ENCODE assay signal across 28 cellular contexts in the genomic region with DNA sequence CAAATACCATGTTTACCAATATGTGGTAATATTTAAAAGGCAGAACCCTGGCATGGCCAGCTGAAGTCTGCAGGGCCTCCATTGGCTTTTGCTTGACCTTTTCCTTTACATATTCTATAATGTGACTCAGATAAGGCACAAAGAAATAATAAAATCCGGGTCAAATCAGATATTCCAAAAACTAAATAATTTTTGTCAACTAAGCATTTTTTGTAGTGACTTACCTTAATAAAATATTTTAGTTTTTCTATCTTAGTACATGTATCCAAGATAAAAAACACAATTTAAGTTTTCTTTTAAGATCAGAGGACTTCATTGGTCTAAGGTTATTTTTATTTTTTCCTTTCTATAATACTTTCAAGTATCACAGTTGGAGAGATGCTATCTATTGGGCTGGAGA.
"Had no signal": no experiment of that assay in that cellular context is flagged by ENCODE, and none has a peak within 500 bp of the region (broad histone marks: within the 10 kb centered on the region; RNA-seq: fewer than 3 reads in every experiment).

No MANE protein-coding gene starts in this region.

- DNase-seq: natural killer cell; occipital lobe; ovary; posterior cingulate gyrus; psoas muscle; right cardiac atrium; spleen; stimulated activated CD4-positive, alpha-beta T cell treated with anti-CD3 and anti-CD28 coated beads, Interleukin-12 subunit alpha, Interleukin-12 subunit beta, amount 100 ng/mL, for 4 hours; stimulated activated CD4-positive, alpha-beta T cell treated with anti-CD3 and anti-CD28 coated beads, Interleukin-1b, Interleukin-23, amount 100 ng/mL, for 48 hours; stimulated activated CD4-positive, alpha-beta T cell treated with anti-CD3 and anti-CD28 coated beads, Interleukin-4, amount 100 ng/mL, for 1 hour; stimulated activated CD4-positive, alpha-beta T cell treated with anti-CD3 and anti-CD28 coated beads, Interleukin-4, amount 100 ng/mL, for 4 hours; stimulated activated CD8-positive, alpha-beta memory T cell treated with anti-CD3 and anti-CD28 coated beads, Interleukin-4, amount 100 ng/mL, for 48 hours; stimulated activated naive CD4-positive, alpha-beta T cell; stimulated activated naive CD8-positive, alpha-beta T cell treated with anti-CD3 and anti-CD28 coated beads, Interleukin-15, amount 100 ng/mL, for 72 hours; stimulated activated naive CD8-positive, alpha-beta T cell treated with anti-CD3 and anti-CD28 coated beads, Interleukin-15, Interleukin-2, amounts not matched to agents 100 U/mL and 50 U/mL, for 24 hours; substantia nigra; testis; tibial artery; transverse colon; upper lobe of right lung; uterus had no signal

- H3K27ac ChIP-seq: neural progenitor cell, ovary, parathyroid adenoma, psoas muscle, skin epidermis, spleen, suprapubic skin, testis, tibial artery, transverse colon, upper lobe of right lung, uterus had no signal

- ATAC-seq: natural killer cell; psoas muscle; right cardiac atrium; sciatic nerve; stimulated activated memory B cell treated with anti-CD40 and anti-IgM and Interleukin-4, amounts not matched to agents 10 μg/mL and 1 μg/mL and 100 μg/mL, for 72 hours; stimulated activated naive CD8-positive, alpha-beta T cell treated with anti-CD3 and anti-CD28 coated beads, Interleukin-15, amount 100 ng/mL, for 72 hours; stimulated activated naive CD8-positive, alpha-beta T cell treated with anti-CD3 and anti-CD28 coated beads, Interleukin-15, Interleukin-2, amounts not matched to agents 100 U/mL and 50 U/mL, for 24 hours; upper lobe of right lung had no signal

- H3K4me2 ChIP-seq: neural progenitor cell, smooth muscle cell had no signal

- H3K9me3 ChIP-seq: ovary, psoas muscle, suprapubic skin, testis, tibial artery, transverse colon, upper lobe of right lung, uterus had no signal

- H3K27me3 ChIP-seq: neural progenitor cell, ovary, spleen, suprapubic skin, testis, tibial artery, transverse colon, upper lobe of right lung, uterus had no signal

- H2AFZ ChIP-seq: neural progenitor cell, parathyroid adenoma had no signal

- H3K36me3 ChIP-seq: neural progenitor cell, ovary, spleen, suprapubic skin, tibial artery, transverse colon, upper lobe of right lung, uterus had no signal

- H3K4me1 ChIP-seq: neural progenitor cell, parathyroid adenoma, psoas muscle, spleen, suprapubic skin, testis, transverse colon, upper lobe of right lung, uterus had no signal

- H3K79me2 ChIP-seq: parathyroid adenoma had no signal

- H3K4me3 ChIP-seq: neural progenitor cell, ovary, psoas muscle, skin epidermis, smooth muscle cell, spleen, suprapubic skin, testis, tibial artery, transverse colon, upper lobe of right lung, uterus had no signal

- H3K9ac ChIP-seq: neural progenitor cell, parathyroid adenoma had no signal
